ENCODE assay signal across 12 cellular contexts in the genomic region with DNA sequence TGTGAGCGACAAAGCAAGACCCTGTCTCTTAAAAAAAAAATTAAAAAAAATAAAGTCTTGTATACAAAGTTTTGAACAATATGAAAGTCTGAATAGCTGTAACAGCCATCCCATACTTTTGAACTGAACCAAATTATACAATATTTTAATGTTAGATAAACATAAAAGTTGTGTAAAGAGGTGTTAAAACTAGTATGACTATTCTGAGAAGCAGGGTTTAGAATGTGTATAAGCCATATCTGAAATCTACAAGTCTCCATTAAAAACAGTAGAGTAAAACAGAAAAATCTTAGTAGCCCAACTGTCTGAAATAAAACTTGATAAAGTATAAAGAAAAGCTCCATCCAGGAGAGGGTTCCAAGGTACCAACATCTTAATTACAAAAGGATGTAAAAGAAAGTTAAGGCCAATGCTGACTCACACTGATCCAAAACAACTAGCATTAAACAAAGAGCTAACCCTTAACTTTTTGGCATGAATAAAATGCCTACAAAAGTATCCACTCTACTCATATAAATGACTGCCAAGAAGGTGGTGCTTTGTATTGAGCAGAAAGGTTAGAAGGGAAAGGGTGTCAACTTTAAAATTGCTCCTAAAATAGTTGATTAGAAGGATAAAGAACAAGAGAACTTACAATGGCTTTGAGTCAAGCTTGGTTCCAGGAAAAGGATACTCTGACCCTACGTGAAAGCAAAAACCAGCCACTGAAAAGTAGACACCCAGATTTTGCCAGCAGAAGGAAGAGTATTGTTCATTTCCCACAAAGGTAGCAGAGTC. TPM values are rescaled to one million over a fixed set of nuclear protein-coding genes. Genes with fewer than 3 reads are reported as not detected.
DNase-seq lines count a peak whose midpoint lies in the region; ATAC-seq and TF ChIP-seq lines count a peak whose summit lies in the region.
"Had no signal": no experiment of that assay in that cellular context is flagged by ENCODE, and none has a peak within 500 bp of the region (broad histone marks: within the 10 kb centered on the region; RNA-seq: fewer than 3 reads in every experiment).

No MANE protein-coding gene starts in this region.

- H3K4me3 Mint-ChIP-seq in T-helper 2 cell treated with Interferon-gamma antibody and Interleukin-4, amounts not matched to agents 5 μg/mL and 100 μg/mL, for 36 hours, result peak overlapping the region; percentile 72

- peak overlapping the region; percentile 87 for H3K27ac Mint-ChIP-seq in T-helper 2 cell treated with Interferon-gamma antibody and Interleukin-4, amounts not matched to agents 5 μg/mL and 100 μg/mL, for 36 hours

- H3K27ac ChIP-seq in fibroblast of lung (ENCODE audit: insufficient read depth, low read length), result no peak overlapping the region
- peak overlapping the region; percentile 30 for H3K27ac ChIP-seq in psoas muscle
- H3K27ac ChIP-seq in tibial artery, result no peak overlapping the region
- H3K27ac ChIP-seq: suprapubic skin had no signal

- no peaks in the 10 kb centered on the region for H3K27me3 ChIP-seq in fibroblast of lung (ENCODE audit: control insufficient read depth, insufficient read depth, low read length)
- H3K27me3 ChIP-seq in psoas muscle (ENCODE audit: insufficient read depth in 3 of 3, low read length in 2 of 3), result no peaks in the 10 kb centered on the region
- H3K27me3 ChIP-seq in tibial artery, result no peaks in the 10 kb centered on the region
- H3K27me3 ChIP-seq: suprapubic skin had no signal

- H3K9me3 ChIP-seq in fibroblast of lung (ENCODE audit: control insufficient read depth, insufficient read depth, low read depth, low read length) (no peaks in the 10 kb centered on the region), psoas muscle (no peaks in the 10 kb centered on the region), tibial artery (no peaks in the 10 kb centered on the region)
- H3K9me3 ChIP-seq: SK-N-SH, suprapubic skin had no signal

- peaks cover 37% of the 10 kb centered on the region for H3K4me1 Mint-ChIP-seq in T-helper 2 cell treated with Interferon-gamma antibody and Interleukin-4, amounts not matched to agents 5 μg/mL and 100 μg/mL, for 36 hours (ENCODE audit: low read depth)

- H3K4me3 ChIP-seq in fibroblast of lung (replicated peaks in 1 of 4; ENCODE audit: control extremely low read depth in 1 of 4, insufficient read depth in 1 of 4, low read depth in 3 of 4, low read length in 4 of 4) (no peak overlapping the region), psoas muscle (peak overlapping the region; percentile 34), tibial artery (no peak overlapping the region)
- H3K4me3 ChIP-seq: suprapubic skin had no signal

- peaks cover 26% of the 10 kb centered on the region for H3K36me3 Mint-ChIP-seq in T-helper 2 cell treated with Interferon-gamma antibody and Interleukin-4, amounts not matched to agents 5 μg/mL and 100 μg/mL, for 36 hours (ENCODE audit: low read depth)

- peaks cover 8% of the 10 kb centered on the region for H3K79me2 ChIP-seq in fibroblast of lung (ENCODE audit: control insufficient read depth, insufficient read depth, low read length)

- H3K4me1 ChIP-seq in fibroblast of lung (ENCODE audit: control insufficient read depth, extremely low read depth, insufficient read depth, low read length) (peaks cover 4% of the 10 kb centered on the region), psoas muscle (peaks cover 55% of the 10 kb centered on the region), tibial artery (peaks cover 0 to 77% (median 25%) of the 10 kb centered on the region in 4 donors)

- TF ChIP-seq CTCF in fibroblast of lung (conservative IDR thresholded peaks at IDR 0.05 in 1 of 2, IDR thresholded peaks at IDR 0.05 in 1 of 2; ENCODE audit: low read depth in 1 of 2, low read length in 2 of 2) (no peak), psoas muscle (IDR thresholded peaks at IDR 0.05) (no peak), tibial artery (IDR thresholded peaks at IDR 0.05) (no peak)

- peak overlapping the region; percentile 20 for H3K4me2 ChIP-seq in fibroblast of lung (ENCODE audit: extremely low read depth, insufficient read depth, low read length)
- H3K4me2 ChIP-seq: SK-N-SH had no signal

- no peaks in the 10 kb centered on the region for H4K20me1 ChIP-seq in fibroblast of lung (ENCODE audit: control insufficient read depth, extremely low read depth, insufficient read depth, low read length)

- intact Hi-C loops in psoas muscle (cut with DNase I), result no loop called here
- intact Hi-C loops in tibial artery (cut with DNase I; ENCODE audit: low total_unique reads), result no loop called here

- WGBS in psoas muscle, 3 donors, result 45 to 49% (median 47%) methylated on average over 2 of the region's 2 CpGs

- DNase-seq in EH (ENCODE audit: low read depth) (peak; percentile 38), fibroblast of lung (ENCODE audit: low read depth in 2 of 2) (peak; percentile 42 to 68), psoas muscle (no peak), tibial artery (no peak), NCI-H345 (lab: John Stamatoyannopoulos, UW) (no peak), NCI-H1436 treated with DMSO at 0.1 percent for 48 hours (lab: John Stamatoyannopoulos, UW) (no peak)
- DNase-seq in T-helper 2 cell treated with Interferon-gamma antibody and Interleukin-4, amounts not matched to agents 5 μg/mL and 100 μg/mL, for 36 hours (ENCODE audit: low spot score), result no peak
- DNase-seq: activated gamma-delta T cell, NCI-H1417 treated with DMSO at 0.1 percent for 48 hours, SK-N-SH had no signal

- H3K9ac ChIP-seq in fibroblast of lung (ENCODE audit: insufficient read depth, low read length), result no peak overlapping the region
- H3K9ac ChIP-seq: SK-N-SH had no signal

- H3K36me3 ChIP-seq in fibroblast of lung (ENCODE audit: control insufficient read depth, insufficient read depth, low read length), result no peaks in the 10 kb centered on the region
- H3K36me3 ChIP-seq in psoas muscle (ENCODE audit: insufficient read depth in 1 of 2, low read depth in 1 of 2), result no peaks in the 10 kb centered on the region
- no peaks in the 10 kb centered on the region for H3K36me3 ChIP-seq in tibial artery
- H3K36me3 ChIP-seq: suprapubic skin had no signal

- peaks cover 15% of the 10 kb centered on the region for H3K9me3 Mint-ChIP-seq in T-helper 2 cell treated with Interferon-gamma antibody and Interleukin-4, amounts not matched to agents 5 μg/mL and 100 μg/mL, for 36 hours

- ATAC-seq in psoas muscle (peak in 2 of 4 donors; percentile 31 to 32), GM21360 (IDR thresholded peaks at IDR 0.05; ENCODE audit: unreplicated experiment) (no peak)

- H2AFZ ChIP-seq in fibroblast of lung (ENCODE audit: low read length), result no peak overlapping the region

- no peaks in the 10 kb centered on the region for H3K27me3 Mint-ChIP-seq in T-helper 2 cell treated with Interferon-gamma antibody and Interleukin-4, amounts not matched to agents 5 μg/mL and 100 μg/mL, for 36 hours (ENCODE audit: low read depth)

RNA-seq across cellular contexts. Expression of a gene that starts 18.5 kb away (rescaled TPM):
- 11.8 and 12.7 TPM in 2 replicates for total RNA-seq in fibroblast of lung
- polyA plus RNA-seq in fibroblast of lung, result 8.1 and 11.4 TPM in 2 replicates
- polyA plus RNA-seq in fibroblast of lung (2012), result 6.7 and 9.9 TPM in 2 replicates
- 18.2 and 20.1 TPM in 2 replicates for polyA minus RNA-seq in fibroblast of lung (ENCODE audit: low replicate concordance)
- 10 to 100 TPM; 18.0 to 23.3 (median 20.2) TPM for total RNA-seq in psoas muscle
- 1 to 10 TPM; 2.6 to 6.9 (median 3.5) TPM for polyA plus RNA-seq in psoas muscle

Comparison
In these comparisons a context has a peak if more than half of its experiments do, and no peak if none do; other contexts are left out.
1. DNase-seq: peak in EH (single experiment) and fibroblast of lung (2 of 2); none in T-helper 2 cell treated with Interferon-gamma antibody and Interleukin-4, amounts not matched to agents 5 μg/mL and 100 μg/mL, for 36 hours (single experiment), psoas muscle (0 of 2), tibial artery (0 of 2), NCI-H345 (single experiment) and NCI-H1436 treated with DMSO at 0.1 percent for 48 hours (single experiment).